ENCODE assay signal across 7 cellular contexts in genomic region chr9:71806916-71807315, GRCh38. TPM values are rescaled to one million over a fixed set of nuclear protein-coding genes. Genes with fewer than 3 reads are reported as not detected.
DNase-seq lines count a peak whose midpoint lies in the region; ATAC-seq and TF ChIP-seq lines count a peak whose summit lies in the region.

No MANE protein-coding gene starts in this region.

- no peaks in the 10 kb centered on the region for H3K4me1 ChIP-seq in HCT116 (ENCODE audit: control insufficient read depth in 1 of 2, insufficient read depth in 2 of 2, low read length in 2 of 2)
- H3K4me1 ChIP-seq in Loucy (ENCODE audit: insufficient read depth, low read length, poor library complexity, severe bottlenecking): peaks cover 12% of the 10 kb centered on the region

- H3K4me1 Mint-ChIP-seq in activated naive CD8-positive, alpha-beta T cell (ENCODE audit: low read depth): peaks cover 5% of the 10 kb centered on the region

- no peak overlapping the region for H3K27ac ChIP-seq in HCT116 (ENCODE audit: low read depth, low read length)

- H3K79me2 ChIP-seq in HCT116 (ENCODE audit: insufficient read depth, low read length): no peaks in the 10 kb centered on the region
- no peaks in the 10 kb centered on the region for H3K79me2 ChIP-seq in Loucy (ENCODE audit: insufficient read depth, low read length)

- peak; percentile 99 for ATAC-seq in HCT116

- no peaks in the 10 kb centered on the region for H3K27me3 Mint-ChIP-seq in activated naive CD8-positive, alpha-beta T cell

- H3K4me3 ChIP-seq in HCT116 (replicated peaks in 1 of 2; ENCODE audit: low read depth in 1 of 2, low read length in 2 of 2) (no peak overlapping the region), Loucy (ENCODE audit: low read length, poor library complexity, severe bottlenecking) (peak overlapping the region; percentile 16)

- H3K27me3 ChIP-seq in HCT116 (ENCODE audit: insufficient read depth, low read length) (no peaks in the 10 kb centered on the region), Loucy (ENCODE audit: insufficient read depth, low read length, poor library complexity, severe bottlenecking) (no peaks in the 10 kb centered on the region)

- CTCF ChIA-PET in HCT116 (lab: Charles Lee): interaction anchor here (0.6 to 4.1 kb wide), 10 partner anchors 9 to 1167 kb away, joined by 3 to 45 read pairs (median 4); no protein-coding TSS in a partner anchor

- RAD21 ChIA-PET in HCT116 (lab: Charles Lee; ENCODE audit: low non-redundant PET in 1 of 2, low total read pairs in 2 of 2, uncharacterized antibody in 2 of 2, unreplicated experiment in 2 of 2): interaction anchor here (1.6 to 1.7 kb wide), 2 partner anchors 218 kb away, joined by 5 to 7 read pairs; no protein-coding TSS in a partner anchor

- H3K36me3 Mint-ChIP-seq in activated naive CD8-positive, alpha-beta T cell: peaks cover 7% of the 10 kb centered on the region

- no peaks in the 10 kb centered on the region for H4K20me1 ChIP-seq in HCT116 (ENCODE audit: insufficient read depth)
- H4K20me1 ChIP-seq in Loucy (ENCODE audit: insufficient read depth, low read length, poor library complexity, severe bottlenecking): no peaks in the 10 kb centered on the region

- no peaks in the 10 kb centered on the region for H3F3A ChIP-seq in Loucy (ENCODE audit: low read depth)

- H3K9ac ChIP-seq in HCT116 (ENCODE audit: low read length): no peak overlapping the region
- H3K9ac ChIP-seq in Loucy (ENCODE audit: low read depth, low read length, poor library complexity, severe bottlenecking): peak overlapping the region; percentile 57

- no peaks in the 10 kb centered on the region for H3K9me3 Mint-ChIP-seq in activated naive CD8-positive, alpha-beta T cell (ENCODE audit: low read depth)

- in situ Hi-C loops in SK-MEL-5 (cut with HindIII; ENCODE audit: low pct_unique_long_range_greater_than_20kb, low sequenced_read_pairs): loop anchor here (25.0 kb wide), 1 partner anchor 230 kb away; no protein-coding TSS in a partner anchor

- no peak for TF ChIP-seq POLR2A in HCT116 (IDR thresholded peaks at IDR 0.05; ENCODE audit: borderline replicate concordance, extremely low read depth, insufficient read depth, insufficient read length)

- H3K9me2 ChIP-seq in HCT116 (ENCODE audit: insufficient read depth) (no peaks in the 10 kb centered on the region), Loucy (replicated peaks; ENCODE audit: low read depth, low read length) (no peaks in the 10 kb centered on the region)

- TF ChIP-seq CTCF in GM12874 (IDR thresholded peaks at IDR 0.05; ENCODE audit: insufficient read depth, low read depth, low read length) (peak; percentile 85), HCT116 (IDR thresholded peaks at IDR 0.05 in 2 of 3, conservative IDR thresholded peaks at IDR 0.05 in 1 of 3; ENCODE audit: borderline replicate concordance in 1 of 3, insufficient read depth in 1 of 3, low read depth in 2 of 3, low read length in 2 of 3) (peak; percentile 89 to 99 (median 93)), Loucy (conservative IDR thresholded peaks at IDR 0.05; ENCODE audit: low read length) (peak; percentile 99)

- intact Hi-C loops in HCT116 (cut with micrococcal nuclease): loop anchor here (1.0 to 10.0 kb wide), 4 partner anchors 58 to 466 kb away; no protein-coding TSS in a partner anchor
- intact Hi-C loops in head of caudate nucleus (cut with DNase I): loop anchor here (5.0 kb wide), 1 partner anchor 220 kb away; no protein-coding TSS in a partner anchor

- POLR2A ChIA-PET in HCT116 (lab: Charles Lee): interaction anchor here (1.6 kb wide), 1 partner anchor 104 kb away, joined by 3 read pairs; the partner anchor contains the start of genes ABHD17B and C9orf85

- TF ChIP-seq RAD21 in HCT116 (IDR thresholded peaks at IDR 0.05; ENCODE audit: low read depth): peak; percentile 96

- H3K27ac Mint-ChIP-seq in activated naive CD8-positive, alpha-beta T cell: peak overlapping the region; percentile 23

- H3K9me3 ChIP-seq in HCT116 (ENCODE audit: control insufficient read depth in 1 of 2, insufficient read depth in 1 of 2, low read depth in 1 of 2, low read length in 2 of 2): no peaks in the 10 kb centered on the region
- H3K9me3 ChIP-seq in Loucy (ENCODE audit: insufficient read depth, low read depth, low read length): no peaks in the 10 kb centered on the region

- H3K36me3 ChIP-seq in HCT116 (ENCODE audit: control insufficient read depth in 1 of 2, insufficient read depth in 2 of 2, low read length in 2 of 2): no peaks in the 10 kb centered on the region
- H3K36me3 ChIP-seq in Loucy (ENCODE audit: insufficient read depth, low read length): no peaks in the 10 kb centered on the region

- H3K4me3 Mint-ChIP-seq in activated naive CD8-positive, alpha-beta T cell: no peak overlapping the region

- BruUV-seq in HCT116 (replicated peaks; lab: Mats Ljungman, UMichigan): no TSS peak

- no peak overlapping the region for H2AFZ ChIP-seq in HCT116 (ENCODE audit: low read depth, low read length, poor library complexity, severe bottlenecking)
- peak overlapping the region; percentile 92 for H2AFZ ChIP-seq in Loucy (ENCODE audit: low read length)

- no peak overlapping the region for H3K4me2 ChIP-seq in HCT116 (ENCODE audit: low read length)
- peak overlapping the region; percentile 56 for H3K4me2 ChIP-seq in Loucy (ENCODE audit: low read depth, low read length, poor library complexity, severe bottlenecking)

- DNase-seq in HCT116 (ENCODE audit: low read depth, low spot score) (peak; percentile 73), SK-MEL-5 (ENCODE audit: low read depth, low spot score) (peak; percentile 93), head of caudate nucleus (peak; percentile 9 to 89 (median 71)), renal cortical epithelial cell (ENCODE audit: low read depth) (peak; percentile 88)

TF ChIP-seq in HCT116, 20 proteins besides CTCF, POLR2A, EP300 and RAD21:
- TF ChIP-seq JUND (IDR thresholded peaks at IDR 0.05): no peak
- TF ChIP-seq SP1 (IDR thresholded peaks at IDR 0.05; ENCODE audit: low read depth): no peak
- no peak for TF ChIP-seq POLR2AphosphoS5 (IDR thresholded peaks at IDR 0.05; ENCODE audit: low read depth, low read length)
- TF ChIP-seq CBX3 (IDR thresholded peaks at IDR 0.05; ENCODE audit: low read depth): peak; percentile 66
- TF ChIP-seq ATF3 (IDR thresholded peaks at IDR 0.05): no peak
- TF ChIP-seq ELF1 (IDR thresholded peaks at IDR 0.05; ENCODE audit: borderline replicate concordance, low read depth): peak; percentile 72
- no peak for TF ChIP-seq ZBTB33 (IDR thresholded peaks at IDR 0.05; ENCODE audit: extremely low read depth, insufficient replicate concordance, low read length)
- peak; percentile 70 for TF ChIP-seq TCF7L2 (IDR thresholded peaks at IDR 0.05; ENCODE audit: borderline replicate concordance, extremely low read depth, insufficient read depth, insufficient read length)
- TF ChIP-seq EZH2 (IDR thresholded peaks at IDR 0.05): no peak
- TF ChIP-seq EZH2phosphoT487 (IDR thresholded peaks at IDR 0.05; ENCODE audit: borderline replicate concordance): no peak
- TF ChIP-seq YY1 (IDR thresholded peaks at IDR 0.05; ENCODE audit: extremely low read depth, insufficient replicate concordance, low read depth, low read length): no peak
- TF ChIP-seq ZFX (IDR thresholded peaks at IDR 0.05): no peak
- no peak for TF ChIP-seq FOSL1 (IDR thresholded peaks at IDR 0.05; ENCODE audit: low read depth)
- no peak for TF ChIP-seq EGR1 (IDR thresholded peaks at IDR 0.05; ENCODE audit: low read depth)
- TF ChIP-seq CEBPB (IDR thresholded peaks at IDR 0.05; ENCODE audit: low read depth): no peak
- TF ChIP-seq SRF (IDR thresholded peaks at IDR 0.05; ENCODE audit: low read depth): no peak
- no peak for TF ChIP-seq SIN3A (IDR thresholded peaks at IDR 0.05; ENCODE audit: low read depth)

RNA-seq across cellular contexts. Expression of gene CEMIP2, which starts 38.6 kb away (rescaled TPM):
- total RNA-seq in HCT116 (2021; ENCODE audit: unreplicated experiment) (14.3 TPM), renal cortical epithelial cell (134 and 238 TPM in 2 replicates)
- 8.5 and 10.6 TPM in 2 replicates for polyA plus RNA-seq in HCT116 (2012)
- total RNA-seq in SK-MEL-5 (2014; rRNA removed; shearing (Covaris generic)): 98.8 and 100 TPM in 2 replicates
- polyA plus RNA-seq in SK-MEL-5 (2015; cell fraction: cytosol; rRNA removed): 356 and 366 TPM in 2 replicates
- 138 and 145 TPM in 2 replicates for polyA plus RNA-seq in SK-MEL-5 (2015; cell fraction: nucleus; rRNA removed)
